In the genomic region with DNA sequence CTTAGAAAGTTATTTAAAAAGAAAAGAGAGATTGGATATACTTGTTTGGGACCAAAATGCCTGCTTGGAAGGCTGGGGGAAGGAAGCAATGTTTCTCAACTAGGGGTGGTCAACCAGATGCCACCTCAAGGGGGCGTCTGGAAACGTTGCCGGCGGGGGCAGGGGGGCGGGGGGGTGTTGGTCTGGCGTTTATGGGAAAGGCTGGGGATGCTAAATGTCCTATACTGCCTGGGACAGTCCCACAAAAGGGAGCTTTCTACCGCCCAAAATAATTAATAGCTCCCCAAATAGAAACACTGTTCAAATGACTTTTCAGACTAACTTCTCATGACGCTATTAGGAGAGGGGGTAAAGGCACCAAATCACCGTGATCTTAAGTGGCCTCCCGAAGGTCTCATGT, we compare ENCODE assay signal across 9 cellular contexts. TPM values are rescaled to one million over a fixed set of nuclear protein-coding genes. Genes with fewer than 3 reads are reported as not detected.
DNase-seq lines count a peak whose midpoint lies in the region; ATAC-seq, FAIRE-seq and TF ChIP-seq lines count a peak whose summit lies in the region.
"Had no signal": no experiment of that assay in that cellular context is flagged by ENCODE, and none has a peak within 500 bp of the region (broad histone marks: within the 10 kb centered on the region; RNA-seq: fewer than 3 reads in every experiment).

No MANE protein-coding gene starts in this region.

- H2BK15ac ChIP-seq in IMR-90 (ENCODE audit: low read depth, low read length): no peak overlapping the region

- H3K36me3 ChIP-seq in IMR-90 (ENCODE audit: control insufficient read depth, insufficient read depth, low read length) (peaks cover 43% of the 10 kb centered on the region), GM12878 (ENCODE audit: control insufficient read depth in 2 of 2, insufficient read depth in 2 of 2, low read length in 1 of 2) (peaks cover 18 to 39% of the 10 kb centered on the region in 2 experiments)

- peaks cover 49% of the 10 kb centered on the region for H3K79me2 ChIP-seq in GM12878 (ENCODE audit: control insufficient read depth, insufficient read depth, low read length)

- BruUV-seq in IMR-90 (replicated peaks; lab: Mats Ljungman, UMichigan) (no TSS peak), GM12878 (replicated peaks; lab: Mats Ljungman, UMichigan) (no TSS peak)

- H3K4me1 ChIP-seq in IMR-90 (ENCODE audit: control insufficient read depth, insufficient read depth, low read length) (peaks cover 11% of the 10 kb centered on the region; the same call in 1 of the 2 replicates), GM12878 (ENCODE audit: control insufficient read depth, insufficient read depth, low read length) (peaks cover 33% of the 10 kb centered on the region)

- H2AK5ac ChIP-seq in IMR-90 (ENCODE audit: low read depth, low read length): peak overlapping the region; percentile 27; the same call in 1 of the 2 replicates

- intact Hi-C loops in IMR-90 (cut with micrococcal nuclease) (no loop called here), GM12878 (cut with micrococcal nuclease; ENCODE audit: unreplicated experiment) (loop anchor here (5.0 kb wide), 1 partner anchor 125 kb away; no protein-coding TSS in a partner anchor)

- TF ChIP-seq CTCF in IMR-90 (conservative IDR thresholded peaks at IDR 0.05; ENCODE audit: low read depth, low read length): peak; percentile 32; the same call in 1 of the 2 replicates
- peak; percentile 18 to 64 (median 36); a peak in 3 of 6 replicates for TF ChIP-seq CTCF in GM12878 (IDR thresholded peaks at IDR 0.05 in 2 of 3, conservative IDR thresholded peaks at IDR 0.05 in 1 of 3; ENCODE audit: control insufficient read depth in 2 of 3, extremely low read depth in 1 of 3, insufficient read depth in 1 of 3, low read depth in 3 of 3, low read length in 3 of 3)

- H3K4me1 Mint-ChIP-seq in natural killer cell treated with Interleukin-12 subunit alpha and Interleukin-12 subunit beta and Interleukin-15 and Interleukin-18, amount 100 ng/mL, for 72 hours (ENCODE audit: low read depth in 2 of 2): peaks cover 67 to 75% of the 10 kb centered on the region in 2 donors

- TF ChIP-seq POLR2A in IMR-90 (IDR thresholded peaks at IDR 0.05; ENCODE audit: low read depth, low read length) (no peak), GM12878 (IDR thresholded peaks at IDR 0.05; ENCODE audit: low read depth, low read length) (no peak)

- H3K27ac ChIP-seq in IMR-90 (ENCODE audit: insufficient read depth, low read length) (no peak overlapping the region), GM12878 (ENCODE audit: control insufficient read depth, insufficient read depth) (no peak overlapping the region)

- 48% methylated on average over 2 of the region's 10 CpGs; no CpG with 5 or more reads in 1 of the 2 experiments for WGBS in IMR-90 (ENCODE audit: extremely low coverage in 2 of 2, insufficient read length in 1 of 2), 2 experiments
- WGBS in GM12878 (ENCODE audit: insufficient coverage, insufficient replicate concordance, low lambda C conversion rate, missing lambda C conversion rate): 6% methylated on average over 6 of the region's 10 CpGs

- H3K4me3 ChIP-seq in IMR-90 (ENCODE audit: insufficient read depth, low read depth, low read length): no peak overlapping the region
- H3K4me3 ChIP-seq in GM12878: peak overlapping the region; percentile 76

- no peak overlapping the region for H3K18ac ChIP-seq in IMR-90 (ENCODE audit: low read depth, low read length)

- TF ChIP-seq EP300 in GM12878 (IDR thresholded peaks at IDR 0.05; ENCODE audit: borderline replicate concordance in 1 of 2, control insufficient read depth in 1 of 2, low read depth in 2 of 2, low read length in 2 of 2): no peak

- peak overlapping the region; percentile 86 for H3K4me3 Mint-ChIP-seq in natural killer cell treated with Interleukin-12 subunit alpha and Interleukin-12 subunit beta and Interleukin-15 and Interleukin-18, amount 100 ng/mL, for 72 hours

- dilution Hi-C loops in IMR-90 (cut with HindIII; ENCODE audit: low sequenced_read_pairs, unreplicated experiment): no loop called here

- RAD21 ChIA-PET in GM12878 (lab: Charles Lee; ENCODE audit: unreplicated experiment): no interaction called here

- H2AFZ ChIP-seq in IMR-90 (replicated peaks; ENCODE audit: low read length, poor library complexity): no peak overlapping the region
- no peak overlapping the region for H2AFZ ChIP-seq in GM12878 (ENCODE audit: control insufficient read depth, low read depth, low read length)

- H3K27me3 ChIP-seq in IMR-90 (ENCODE audit: control insufficient read depth, insufficient read depth, low read length) (no peaks in the 10 kb centered on the region), GM12878 (replicated peaks in 1 of 2; ENCODE audit: control insufficient read depth in 2 of 2, insufficient read depth in 2 of 2, low read length in 1 of 2) (no peaks in the 10 kb centered on the region)

- CTCF ChIA-PET in IMR-90 (lab: Yijun Ruan, JAX): no interaction called here
- CTCF ChIA-PET in GM12878 (lab: Yijun Ruan, JAX): interaction anchor here (0.7 to 13.0 kb wide), 8 partner anchors 12 to 126 kb away, joined by 3 to 116 read pairs (median 4); a partner anchor contains a TSS

- peak overlapping the region; percentile 73 for H2AK9ac ChIP-seq in IMR-90 (replicated peaks; ENCODE audit: low read depth, low read length, poor library complexity)

- no peak overlapping the region for H4K91ac ChIP-seq in IMR-90 (ENCODE audit: insufficient read depth, low read depth, low read length)

- H4K5ac ChIP-seq in IMR-90 (ENCODE audit: low read depth, low read length): no peak overlapping the region

- peak overlapping the region; percentile 83 to 93 for H3K27ac Mint-ChIP-seq in natural killer cell treated with Interleukin-12 subunit alpha and Interleukin-12 subunit beta and Interleukin-15 and Interleukin-18, amount 100 ng/mL, for 72 hours

- POLR2A ChIA-PET in IMR-90 (lab: Charles Lee; ENCODE audit: unreplicated experiment): no interaction called here
- POLR2A ChIA-PET in GM12878 (lab: Charles Lee): no interaction called here

- no peak overlapping the region for H4K8ac ChIP-seq in IMR-90 (ENCODE audit: low read depth in 2 of 2, low read length in 2 of 2)

- TF ChIP-seq RAD21 in IMR-90 (IDR thresholded peaks at IDR 0.05; ENCODE audit: low read length) (no peak), GM12878 (IDR thresholded peaks at IDR 0.05; ENCODE audit: insufficient read depth, low read depth, low read length) (no peak)

- DNase-seq in DMS 273 (lab: John Stamatoyannopoulos, UW; ENCODE audit: unreplicated experiment) (peak; percentile 64), DMS 273 treated with DMSO at 0.1 percent for 48 hours (lab: John Stamatoyannopoulos, UW) (no peak), IMR-90 (peak; percentile 10), GM12878 (ENCODE audit: low read depth, low spot score) (no peak), left lobe of liver (ENCODE audit: low spot score) (no peak), epidermal melanocyte (ENCODE audit: insufficient read length, low spot score) (no peak), NCI-H1092 treated with DMSO at 0.1 percent for 48 hours (lab: John Stamatoyannopoulos, UW) (no peak)
- no peak for DNase-seq in natural killer cell treated with Interleukin-12 subunit alpha and Interleukin-12 subunit beta and Interleukin-15 and Interleukin-18, amount 100 ng/mL, for 72 hours (ENCODE audit: low spot score)

- H4K20me1 ChIP-seq in IMR-90 (ENCODE audit: insufficient read depth, low read length): peaks cover 60% of the 10 kb centered on the region
- H4K20me1 ChIP-seq in GM12878 (ENCODE audit: control insufficient read depth, insufficient read depth): peaks cover 12% of the 10 kb centered on the region

- H2BK120ac ChIP-seq in IMR-90 (ENCODE audit: low read depth, low read length): no peak overlapping the region

- H3K14ac ChIP-seq in IMR-90 (replicated peaks; ENCODE audit: low read depth, low read length): no peak overlapping the region

- H3K9ac ChIP-seq in IMR-90 (ENCODE audit: low read depth, low read length) (no peak overlapping the region), GM12878 (ENCODE audit: control insufficient read depth, insufficient read depth, low read length) (no peak overlapping the region; the same call in 1 of the 2 replicates)

- no peak overlapping the region for H3K56ac ChIP-seq in IMR-90 (ENCODE audit: extremely low read depth, insufficient read depth, low read length)

- FAIRE-seq in GM12878 (lab: Jason Lieb, UNC): no peak
- FAIRE-seq: A204.1 had no signal

- no peak for ATAC-seq in IMR-90 (ENCODE audit: low read depth)
- no peak for ATAC-seq in GM12878
- no peak for ATAC-seq in natural killer cell treated with Interleukin-12 subunit alpha and Interleukin-12 subunit beta and Interleukin-15 and Interleukin-18, amount 100 ng/mL, for 72 hours
- ATAC-seq in left lobe of liver: no peak

- in situ Hi-C loops in IMR-90 (cut with MboI; ENCODE audit: low sequenced_read_pairs) (no loop called here), GM12878 (cut with MboI) (no loop called here)

- H2BK20ac ChIP-seq in IMR-90 (ENCODE audit: low read depth, low read length): no peak overlapping the region; the same call in 1 of the 2 replicates

- no peaks in the 10 kb centered on the region for H3K9me3 Mint-ChIP-seq in natural killer cell treated with Interleukin-12 subunit alpha and Interleukin-12 subunit beta and Interleukin-15 and Interleukin-18, amount 100 ng/mL, for 72 hours

- no peak overlapping the region for H3K23ac ChIP-seq in IMR-90 (ENCODE audit: low read depth, low read length)

- H2BK5ac ChIP-seq in IMR-90 (ENCODE audit: low read depth, low read length, poor library complexity, severe bottlenecking): no peak overlapping the region

- peaks cover 36% of the 10 kb centered on the region for H3K36me3 Mint-ChIP-seq in natural killer cell treated with Interleukin-12 subunit alpha and Interleukin-12 subunit beta and Interleukin-15 and Interleukin-18, amount 100 ng/mL, for 72 hours

- SMC1A ChIA-PET in GM12878 (lab: Charles Lee; ENCODE audit: uncharacterized antibody, unreplicated experiment): interaction anchor here (1.0 kb wide), 1 partner anchor 102 kb away, joined by 3 read pairs; no protein-coding TSS in a partner anchor

- peaks cover 40 to 59% of the 10 kb centered on the region in 2 experiments for H3K79me1 ChIP-seq in IMR-90 (ENCODE audit: low read depth in 1 of 2, low read length in 2 of 2)

- no peak overlapping the region for H3K4ac ChIP-seq in IMR-90 (ENCODE audit: low read depth, low read length)

- H3K9me3 ChIP-seq in IMR-90 (ENCODE audit: control insufficient read depth, insufficient read depth, low read length): no peaks in the 10 kb centered on the region
- no peaks in the 10 kb centered on the region for H3K9me3 ChIP-seq in GM12878 (replicated peaks; ENCODE audit: control insufficient read depth, insufficient read depth, low read length)

- H3K4me2 ChIP-seq in IMR-90 (ENCODE audit: low read depth, low read length) (0 out of 2 replicates have a peak overlapping the region, but pooled peaks have one; percentile 26), GM12878 (ENCODE audit: control insufficient read depth, insufficient read depth) (peak overlapping the region; percentile 88)

- peaks cover 6% of the 10 kb centered on the region; the same call in 1 of the 2 replicates for H3K9me1 ChIP-seq in IMR-90 (ENCODE audit: insufficient read depth, low read length)

- no peaks in the 10 kb centered on the region for H3K27me3 Mint-ChIP-seq in natural killer cell treated with Interleukin-12 subunit alpha and Interleukin-12 subunit beta and Interleukin-15 and Interleukin-18, amount 100 ng/mL, for 72 hours

RNA-seq across cellular contexts. Expression of a gene that starts 2.2 kb away (rescaled TPM):
- 18.3 and 19.9 TPM in 2 replicates for total RNA-seq in IMR-90 (2012; rRNA removed)
- polyA plus RNA-seq in IMR-90 (2012; rRNA removed): 30.3 and 30.6 TPM in 2 replicates
- polyA plus RNA-seq in IMR-90 (2012; cell fraction: cytosol; rRNA removed): 19.3 and 22.4 TPM in 2 replicates
- 164 and 186 TPM in 2 replicates for polyA plus RNA-seq in IMR-90 (2012; cell fraction: nucleus; rRNA removed; ENCODE audit: low replicate concordance)
- 122 and 151 TPM in 2 replicates for total RNA-seq in GM12878 (2013; cell fraction: nucleolus; rRNA removed)
- 50.5 and 54.8 TPM in 2 replicates for total RNA-seq in GM12878 (2014; rRNA removed)
- 26.3 and 27.3 TPM in 2 replicates for total RNA-seq in GM12878 (2014; rRNA removed; fragmentation: Illumina TruSeq; extraction: Trizol)
- total RNA-seq in GM12878 (2021): 66.2 and 71.1 TPM in 2 replicates
- 29.0 TPM for polyA plus RNA-seq in GM12878 (2011; ENCODE audit: low read depth)
- 21.1 and 23.8 TPM in 2 replicates for polyA plus RNA-seq in GM12878 (2011; rRNA removed)
- 21.0 and 26.9 TPM in 2 replicates for polyA plus RNA-seq in GM12878 (2011; cell fraction: cytosol; rRNA removed)
- 186 and 256 TPM in 2 replicates for polyA plus RNA-seq in GM12878 (2011; cell fraction: nucleus; rRNA removed)
- 36.6 and 46.1 TPM in 2 replicates for polyA plus RNA-seq in GM12878 (2012)
- 24.7 and 35.7 TPM in 2 replicates for polyA plus RNA-seq in GM12878 (2014; fragmentation: Illumina TruSeq; extraction: Trizol)
- 10 to 100 TPM; 14.8 to 21.6 TPM for polyA plus RNA-seq in GM12878 (2014; fragmentation: Nextera tagmentation; extraction: Ambion mirVana)
- polyA plus RNA-seq in GM12878 (2014; rRNA removed): 41.8 and 46.4 TPM in 2 replicates
- 10 to 100 TPM; 30.2 to 40.4 TPM for polyA plus RNA-seq in GM12878 (2016; fragmentation: Nextera tagmentation; extraction: Ambion mirVana)
- 23.7 and 44.0 TPM in 2 replicates for polyA minus RNA-seq in GM12878 (2011; rRNA and poly(A)+ RNA removed)
- 13.7 and 22.3 TPM in 2 replicates for polyA minus RNA-seq in GM12878 (2011; cell fraction: cytosol; rRNA and poly(A)+ RNA removed)
- 59.7 and 112 TPM in 2 replicates for polyA minus RNA-seq in GM12878 (2011; cell fraction: nucleus; rRNA and poly(A)+ RNA removed)
- total RNA-seq in natural killer cell treated with Interleukin-12 subunit alpha and Interleukin-12 subunit beta and Interleukin-15 and Interleukin-18, amount 100 ng/mL, for 72 hours: 100 to 1,000 TPM; 169 to 184 TPM
- total RNA-seq in left lobe of liver: 36.0 TPM

Comparison
In these comparisons a context has a peak if more than half of its experiments do, and no peak if none do; other contexts are left out.
1. DNase-seq: peak in DMS 273 (single experiment) and IMR-90 (single experiment); none in DMS 273 treated with DMSO at 0.1 percent for 48 hours (single experiment), GM12878 (single experiment), natural killer cell treated with Interleukin-12 subunit alpha and Interleukin-12 subunit beta and Interleukin-15 and Interleukin-18, amount 100 ng/mL, for 72 hours (single experiment), left lobe of liver (single experiment), epidermal melanocyte (single experiment) and NCI-H1092 treated with DMSO at 0.1 percent for 48 hours (single experiment).